Comparison of ENCODE assay signal across 1 cellular context in the genomic region with DNA sequence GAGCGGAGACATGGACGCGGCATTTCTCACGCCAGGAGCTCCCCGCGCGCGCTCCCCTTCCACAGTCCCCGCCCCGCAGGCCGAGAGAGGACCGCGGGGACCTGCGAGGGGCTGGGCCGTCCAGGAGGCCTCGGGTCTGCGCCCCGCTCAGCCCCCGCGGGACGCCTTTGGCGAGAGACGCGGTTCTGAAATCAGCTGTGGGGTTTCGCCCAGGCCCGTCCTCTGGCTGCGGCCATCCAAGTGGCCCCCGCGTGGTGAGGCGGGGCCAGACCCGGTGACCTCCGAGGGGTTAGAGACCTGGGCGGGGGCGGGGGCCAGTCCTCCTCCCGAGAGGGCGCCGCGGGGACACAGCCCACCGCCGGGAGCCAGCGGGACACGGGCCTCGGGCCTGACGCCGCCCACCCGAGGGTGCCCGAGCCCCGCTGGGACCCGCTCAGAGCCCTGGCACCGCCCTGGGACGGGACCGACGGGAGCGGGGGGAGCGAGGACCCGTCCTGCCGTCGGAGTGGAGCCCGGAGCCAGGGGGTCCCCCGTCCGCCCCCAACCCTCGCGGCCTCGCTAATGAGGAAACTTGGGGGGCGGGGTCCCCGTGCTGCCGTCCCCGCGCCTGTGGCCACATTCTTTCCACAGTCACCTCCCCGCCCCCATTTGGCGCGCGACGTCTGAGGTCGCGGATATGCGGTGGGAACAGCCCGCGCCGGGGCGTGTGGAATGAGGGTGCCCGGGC.
TF ChIP-seq lines count a peak whose summit lies in the region.

No MANE protein-coding gene starts in this region.

TF ChIP-seq in HEK293, 187 proteins besides CTCF, POLR2A, EP300 and RAD21 (continued from another document):
- TF ChIP-seq ZNF148 (tag by site-specific recombination; IDR thresholded peaks at IDR 0.05; ENCODE audit: borderline replicate concordance), result no peak
- TF ChIP-seq ZNF473 (tag by site-specific recombination; IDR thresholded peaks at IDR 0.05), result no peak
- no peak for TF ChIP-seq SP2 (tag by site-specific recombination; IDR thresholded peaks at IDR 0.05)
TF ChIP-seq in HEK293: peak in this region for 0.
